In genomic region chr6:30810813-30811329, GRCh38 we compare ENCODE assay signal across 8 cellular contexts.
A peak's percentile ranks its signal among the peaks of the same experiment; 100 is the strongest.
DNase-seq lines count a peak whose midpoint lies in the region; ATAC-seq and TF ChIP-seq lines count a peak whose summit lies in the region.

No MANE protein-coding gene starts in this region.

- DNase-seq in activated T-cell treated with anti-CD3 and anti-CD28 coated beads, Interleukin-2, amount 50 U/mL, for 24 hours: peak; percentile 84
- peak; percentile 92 for DNase-seq in stimulated activated CD4-positive, alpha-beta T cell treated with anti-CD3 and anti-CD28 coated beads, Interleukin-15, amount 100 ng/mL, for 24 hours
- DNase-seq in psoas muscle (no peak), upper lobe of right lung (no peak), sciatic nerve (ENCODE audit: low spot score) (no peak), SKM-1 treated with dmso at 0.1 percent for 144 hours (lab: John Stamatoyannopoulos, UW; ENCODE audit: unreplicated experiment) (no peak)

- H3K27me3 ChIP-seq in psoas muscle (ENCODE audit: insufficient read depth in 3 of 3, low read length in 2 of 3) (no peaks in the 10 kb centered on the region), upper lobe of right lung (no peaks in the 10 kb centered on the region)

- H3K4me3 ChIP-seq in psoas muscle: no peak overlapping the region
- H3K4me3 ChIP-seq in upper lobe of right lung: no peak overlapping the region

- no peaks in the 10 kb centered on the region for H3K4me1 ChIP-seq in psoas muscle
- peaks cover 18% of the 10 kb centered on the region for H3K4me1 ChIP-seq in upper lobe of right lung

- ATAC-seq in GM19452 (IDR thresholded peaks at IDR 0.05; ENCODE audit: unreplicated experiment) (peak; percentile 80), HG03354 (IDR thresholded peaks at IDR 0.05; ENCODE audit: poor library complexity, severe bottlenecking, unreplicated experiment) (peak; percentile 81), psoas muscle (no peak), upper lobe of right lung (no peak), sciatic nerve (no peak)

- no peaks in the 10 kb centered on the region for H3K27me3 Mint-ChIP-seq in activated T-cell treated with anti-CD3 and anti-CD28 coated beads, Interleukin-2, amount 50 U/mL, for 24 hours

- H3K4me1 Mint-ChIP-seq in activated T-cell treated with anti-CD3 and anti-CD28 coated beads, Interleukin-2, amount 50 U/mL, for 24 hours (ENCODE audit: low read depth): peaks cover 86% of the 10 kb centered on the region

- intact Hi-C loops in psoas muscle (cut with DNase I): no loop called here
- intact Hi-C loops in upper lobe of right lung (cut with DNase I): no loop called here
- intact Hi-C loops in sciatic nerve (cut with DNase I): no loop called here

- H3K9me3 Mint-ChIP-seq in activated T-cell treated with anti-CD3 and anti-CD28 coated beads, Interleukin-2, amount 50 U/mL, for 24 hours: peaks cover 8% of the 10 kb centered on the region

- no peak for TF ChIP-seq CTCF in psoas muscle (IDR thresholded peaks at IDR 0.05)
- TF ChIP-seq CTCF in upper lobe of right lung (IDR thresholded peaks at IDR 0.05): no peak

- peak overlapping the region; percentile 64 for H3K4me3 Mint-ChIP-seq in activated T-cell treated with anti-CD3 and anti-CD28 coated beads, Interleukin-2, amount 50 U/mL, for 24 hours

- no peak overlapping the region for H3K27ac ChIP-seq in psoas muscle
- no peak overlapping the region for H3K27ac ChIP-seq in upper lobe of right lung

- H3K36me3 Mint-ChIP-seq in activated T-cell treated with anti-CD3 and anti-CD28 coated beads, Interleukin-2, amount 50 U/mL, for 24 hours (ENCODE audit: low read depth): peaks cover 35% of the 10 kb centered on the region

- peak overlapping the region; percentile 96 for H3K27ac Mint-ChIP-seq in activated T-cell treated with anti-CD3 and anti-CD28 coated beads, Interleukin-2, amount 50 U/mL, for 24 hours

- H3K9me3 ChIP-seq in psoas muscle (no peaks in the 10 kb centered on the region), upper lobe of right lung (no peaks in the 10 kb centered on the region)

- no peaks in the 10 kb centered on the region for H3K36me3 ChIP-seq in psoas muscle (ENCODE audit: insufficient read depth in 1 of 2, low read depth in 1 of 2)
- no peaks in the 10 kb centered on the region for H3K36me3 ChIP-seq in upper lobe of right lung

- 76 to 82% (median 78%) methylated on average over 7 of the region's 7 CpGs for WGBS in psoas muscle, 3 donors

Comparison
In these comparisons a context has a peak if more than half of its experiments do, and no peak if none do; other contexts are left out.
1. ATAC-seq: peak in GM19452 (single experiment) and HG03354 (single experiment); none in psoas muscle (0 of 4), upper lobe of right lung (single experiment) and sciatic nerve (single experiment).
2. DNase-seq: peak in activated T-cell treated with anti-CD3 and anti-CD28 coated beads, Interleukin-2, amount 50 U/mL, for 24 hours (single experiment) and stimulated activated CD4-positive, alpha-beta T cell treated with anti-CD3 and anti-CD28 coated beads, Interleukin-15, amount 100 ng/mL, for 24 hours (single experiment); none in psoas muscle (0 of 2), upper lobe of right lung (single experiment), sciatic nerve (single experiment) and SKM-1 treated with dmso at 0.1 percent for 144 hours (single experiment).